8 cellular contexts compared by ENCODE assay signal in the genomic region with DNA sequence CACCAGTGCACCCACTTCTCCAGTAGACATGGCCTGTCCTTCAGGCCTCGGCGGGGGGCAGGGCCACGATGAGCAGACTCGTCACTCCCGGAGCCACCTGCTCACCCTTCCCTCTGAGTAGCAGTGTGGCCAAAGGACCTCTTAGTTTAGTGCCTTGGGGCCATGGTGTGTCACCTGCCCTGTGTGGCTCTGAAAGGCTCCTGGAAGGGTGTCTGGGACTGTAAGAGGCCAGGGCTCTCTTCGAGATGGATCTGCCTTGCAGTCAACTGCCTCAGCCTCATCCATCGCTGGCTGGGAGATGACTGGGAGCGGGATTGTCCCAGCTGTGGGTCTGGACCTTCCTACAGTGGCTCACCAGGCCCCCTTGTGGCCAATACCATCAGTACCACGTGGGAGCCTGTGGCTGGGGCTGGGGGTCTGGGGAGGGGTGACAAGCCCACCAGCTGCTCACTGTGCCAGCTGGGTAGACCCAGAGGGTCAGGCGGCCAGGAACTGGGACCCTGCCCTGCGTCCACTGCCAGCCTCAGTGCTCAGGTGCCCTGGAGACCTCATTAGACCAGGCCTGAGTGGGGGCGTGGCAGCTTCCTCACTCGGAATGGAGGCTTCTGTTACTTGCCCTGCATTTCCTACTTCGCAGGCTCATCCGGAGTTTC.
DNase-seq lines count a peak whose midpoint lies in the region; ATAC-seq and TF ChIP-seq lines count a peak whose summit lies in the region.

No MANE protein-coding gene starts in this region.

- peak; percentile 88 for TF ChIP-seq RAD21 in HCT116 (IDR thresholded peaks at IDR 0.05; ENCODE audit: low read depth)

- POLR2A ChIA-PET in HCT116 (lab: Charles Lee): no interaction called here

- intact Hi-C loops in HCT116 (cut with micrococcal nuclease): loop anchor here (1.0 kb wide), 2 partner anchors 81 to 102 kb away; no protein-coding TSS in a partner anchor
- intact Hi-C loops in prostate gland (cut with DNase I): no loop called here

- H4K20me1 ChIP-seq in BLaER1 treated with 17β-estradiol and CSF1 and Interleukin-3, amounts not matched to agents 10 nM and 100 nM: peaks cover 34 to 75% (median 62%) of the 10 kb centered on the region in 11 experiments; a peak in 19 of 22 replicates
- no peaks in the 10 kb centered on the region for H4K20me1 ChIP-seq in HCT116 (ENCODE audit: insufficient read depth)
- H4K20me1 ChIP-seq in osteoblast (ENCODE audit: insufficient read depth, low read length): no peaks in the 10 kb centered on the region

- peak overlapping the region in 4 of 11 experiments; percentile 7 to 41 (median 12); a peak in 3 of 22 replicates for H3K9ac ChIP-seq in BLaER1 treated with 17β-estradiol and CSF1 and Interleukin-3, amounts not matched to agents 10 nM and 100 nM
- no peak overlapping the region for H3K9ac ChIP-seq in HCT116 (ENCODE audit: low read length)

- no peak for TF ChIP-seq POLR2A in HCT116 (IDR thresholded peaks at IDR 0.05; ENCODE audit: borderline replicate concordance, extremely low read depth, insufficient read depth, insufficient read length)
- no peak for TF ChIP-seq POLR2A in prostate gland (IDR thresholded peaks at IDR 0.05)

- H3K4me3 ChIP-seq in BLaER1 treated with 17β-estradiol and CSF1 and Interleukin-3, amounts not matched to agents 10 nM and 100 nM: no peak overlapping the region
- H3K4me3 ChIP-seq in HCT116 (replicated peaks in 1 of 2; ENCODE audit: low read depth in 1 of 2, low read length in 2 of 2) (no peak overlapping the region), WERI-Rb-1 (ENCODE audit: low read depth, low read length) (no peak overlapping the region), epithelial cell of proximal tubule (ENCODE audit: low read depth, low read length) (no peak overlapping the region), osteoblast (ENCODE audit: insufficient read depth, low read length) (no peak overlapping the region), prostate gland (no peak overlapping the region)

- CTCF ChIA-PET in HCT116 (lab: Charles Lee): interaction anchor here (0.6 to 2.4 kb wide), 12 partner anchors 12 to 547 kb away, joined by 3 to 31 read pairs (median 3); no protein-coding TSS in a partner anchor

- H3K4me1 ChIP-seq in BLaER1 treated with 17β-estradiol and CSF1 and Interleukin-3, amounts not matched to agents 10 nM and 100 nM: peaks cover 51 to 94% (median 85%) of the 10 kb centered on the region in 10 experiments
- H3K4me1 ChIP-seq in HCT116 (ENCODE audit: control insufficient read depth in 1 of 2, insufficient read depth in 2 of 2, low read length in 2 of 2) (peaks cover 0 to 4% of the 10 kb centered on the region in 2 experiments; a peak in 1 of 4 replicates), osteoblast (ENCODE audit: insufficient read depth, low read length) (peaks cover 9% of the 10 kb centered on the region), prostate gland (replicated peaks) (no peaks in the 10 kb centered on the region)

- H3K36me3 ChIP-seq in BLaER1 treated with 17β-estradiol and CSF1 and Interleukin-3, amounts not matched to agents 10 nM and 100 nM: peaks cover 0 to 61% (median 47%) of the 10 kb centered on the region in 11 experiments; a peak in 16 of 22 replicates
- H3K36me3 ChIP-seq in HCT116 (ENCODE audit: control insufficient read depth in 1 of 2, insufficient read depth in 2 of 2, low read length in 2 of 2): no peaks in the 10 kb centered on the region
- peaks cover 10% of the 10 kb centered on the region for H3K36me3 ChIP-seq in WERI-Rb-1
- no peaks in the 10 kb centered on the region for H3K36me3 ChIP-seq in osteoblast (ENCODE audit: insufficient read depth, low read length)
- no peaks in the 10 kb centered on the region for H3K36me3 ChIP-seq in prostate gland

- no peak overlapping the region for H2AFZ ChIP-seq in HCT116 (ENCODE audit: low read depth, low read length, poor library complexity, severe bottlenecking)
- no peak overlapping the region for H2AFZ ChIP-seq in osteoblast (ENCODE audit: low read length)

- H3K9me2 ChIP-seq in HCT116 (ENCODE audit: insufficient read depth): no peaks in the 10 kb centered on the region

- peak overlapping the region; percentile 55 to 91 (median 87) for H3K4me2 ChIP-seq in BLaER1 treated with 17β-estradiol and CSF1 and Interleukin-3, amounts not matched to agents 10 nM and 100 nM
- H3K4me2 ChIP-seq in HCT116 (ENCODE audit: low read length) (no peak overlapping the region), osteoblast (ENCODE audit: insufficient read depth, low read length) (no peak overlapping the region)

- TF ChIP-seq CTCF in HCT116 (IDR thresholded peaks at IDR 0.05 in 2 of 3, conservative IDR thresholded peaks at IDR 0.05 in 1 of 3; ENCODE audit: borderline replicate concordance in 1 of 3, insufficient read depth in 1 of 3, low read depth in 2 of 3, low read length in 2 of 3) (peak; percentile 72 to 83 (median 75)), WERI-Rb-1 (IDR thresholded peaks at IDR 0.05; ENCODE audit: low read depth, low read length) (peak; percentile 85), epithelial cell of proximal tubule (conservative IDR thresholded peaks at IDR 0.05; ENCODE audit: low read depth, low read length) (peak; percentile 77), osteoblast (IDR thresholded peaks at IDR 0.05; ENCODE audit: extremely low read depth, low read depth, low read length) (peak; percentile 59), prostate gland (IDR thresholded peaks at IDR 0.05) (peak in 2 of 4 experiments; percentile 39 to 46)

- no TSS peak for BruUV-seq in HCT116 (replicated peaks; lab: Mats Ljungman, UMichigan)

- ATAC-seq in HCT116: peak; percentile 94

- 70% methylated on average over 15 of the region's 15 CpGs for WGBS in prostate gland

- DNase-seq in HCT116 (ENCODE audit: low read depth, low spot score) (peak; percentile 19), WERI-Rb-1 (peak; percentile 86), epithelial cell of proximal tubule (ENCODE audit: low read depth) (no peak), osteoblast (ENCODE audit: insufficient read length, low spot score, missing footprints) (peak; percentile 92), prostate gland (ENCODE audit: low spot score) (no peak), NCI-H226 (no peak), globus pallidus (ENCODE audit: low spot score) (no peak)

- peak overlapping the region in 6 of 11 experiments; percentile 38 to 72 (median 56); a peak in 10 of 22 replicates for H3K27ac ChIP-seq in BLaER1 treated with 17β-estradiol and CSF1 and Interleukin-3, amounts not matched to agents 10 nM and 100 nM
- no peak overlapping the region for H3K27ac ChIP-seq in HCT116 (ENCODE audit: low read depth, low read length)
- H3K27ac ChIP-seq in WERI-Rb-1: peak overlapping the region; percentile 95
- no peak overlapping the region for H3K27ac ChIP-seq in osteoblast (ENCODE audit: low read depth, low read length)
- H3K27ac ChIP-seq in prostate gland: no peak overlapping the region

- RAD21 ChIA-PET in HCT116 (lab: Charles Lee; ENCODE audit: low non-redundant PET in 1 of 2, low total read pairs in 2 of 2, uncharacterized antibody in 2 of 2, unreplicated experiment in 2 of 2): interaction anchor here (0.6 to 1.6 kb wide), 5 partner anchors 75 to 104 kb away, joined by 5 to 12 read pairs (median 7); no protein-coding TSS in a partner anchor

- H3K9me3 ChIP-seq in BLaER1 treated with 17β-estradiol and CSF1 and Interleukin-3, amounts not matched to agents 10 nM and 100 nM (replicated peaks in 1 of 11): no peaks in the 10 kb centered on the region; a peak in 1 of 22 replicates
- H3K9me3 ChIP-seq in HCT116 (ENCODE audit: control insufficient read depth in 1 of 2, insufficient read depth in 1 of 2, low read depth in 1 of 2, low read length in 2 of 2): no peaks in the 10 kb centered on the region
- H3K9me3 ChIP-seq in WERI-Rb-1 (ENCODE audit: severe bottlenecking): no peaks in the 10 kb centered on the region
- no peaks in the 10 kb centered on the region for H3K9me3 ChIP-seq in osteoblast (ENCODE audit: low read depth, low read length)
- H3K9me3 ChIP-seq in prostate gland: no peaks in the 10 kb centered on the region

- peaks cover 0 to 12% (median 0%) of the 10 kb centered on the region in 11 experiments; a peak in 2 of 22 replicates for H3K27me3 ChIP-seq in BLaER1 treated with 17β-estradiol and CSF1 and Interleukin-3, amounts not matched to agents 10 nM and 100 nM
- H3K27me3 ChIP-seq in HCT116 (ENCODE audit: insufficient read depth, low read length): no peaks in the 10 kb centered on the region
- no peaks in the 10 kb centered on the region for H3K27me3 ChIP-seq in WERI-Rb-1 (ENCODE audit: insufficient read depth, low read depth, severe bottlenecking)
- H3K27me3 ChIP-seq in osteoblast (ENCODE audit: insufficient read depth, low read length): no peaks in the 10 kb centered on the region
- H3K27me3 ChIP-seq in prostate gland (replicated peaks; ENCODE audit: insufficient read depth): no peaks in the 10 kb centered on the region

- H3K79me2 ChIP-seq in HCT116 (ENCODE audit: insufficient read depth, low read length) (no peaks in the 10 kb centered on the region), osteoblast (ENCODE audit: insufficient read depth, low read length) (no peaks in the 10 kb centered on the region)

TF ChIP-seq in HCT116, 20 proteins besides CTCF, POLR2A, EP300 and RAD21:
- TF ChIP-seq CEBPB (IDR thresholded peaks at IDR 0.05; ENCODE audit: low read depth) (no peak), JUND (IDR thresholded peaks at IDR 0.05) (no peak)
- TF ChIP-seq, protein P1, sequence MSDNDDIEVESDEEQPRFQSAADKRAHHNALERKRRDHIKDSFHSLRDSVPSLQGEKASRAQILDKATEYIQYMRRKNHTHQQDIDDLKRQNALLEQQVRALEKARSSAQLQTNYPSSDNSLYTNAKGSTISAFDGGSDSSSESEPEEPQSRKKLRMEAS (IDR thresholded peaks at IDR 0.05): peak; percentile 67; the same call in 1 of the 2 replicates

Comparison
In these comparisons a context has a peak if more than half of its experiments do, and no peak if none do; other contexts are left out.
1. H3K27ac ChIP-seq: peak in BLaER1 treated with 17β-estradiol and CSF1 and Interleukin-3, amounts not matched to agents 10 nM and 100 nM (6 of 11) and WERI-Rb-1 (single experiment); none in HCT116 (single experiment), osteoblast (single experiment) and prostate gland (0 of 2).
2. H3K4me2 ChIP-seq: peak in BLaER1 treated with 17β-estradiol and CSF1 and Interleukin-3, amounts not matched to agents 10 nM and 100 nM (11 of 11); none in HCT116 (single experiment) and osteoblast (single experiment).
3. DNase-seq: peak in HCT116 (single experiment), WERI-Rb-1 (single experiment) and osteoblast (single experiment); none in epithelial cell of proximal tubule (single experiment), prostate gland (single experiment), NCI-H226 (single experiment) and globus pallidus (single experiment).